6 cellular contexts compared by ENCODE assay signal in genomic region chr16:29824589-29825144, GRCh38. TPM values are rescaled to one million over a fixed set of nuclear protein-coding genes. Genes with fewer than 3 reads are reported as not detected.
A peak's percentile ranks its signal among the peaks of the same experiment; 100 is the strongest.
DNase-seq lines count a peak whose midpoint lies in the region; ATAC-seq and TF ChIP-seq lines count a peak whose summit lies in the region.

No MANE protein-coding gene starts in this region.

- H3K27me3 ChIP-seq in CD4-positive, alpha-beta memory T cell (ENCODE audit: insufficient read depth, low read length), result no peaks in the 10 kb centered on the region
- H3K27me3 ChIP-seq in lower lobe of right lung (ENCODE audit: low read depth), result no peaks in the 10 kb centered on the region

- H3K36me3 Mint-ChIP-seq in CD4-positive, alpha-beta memory T cell, result peaks cover 13 to 24% of the 10 kb centered on the region in 2 donors
- peaks cover 17% of the 10 kb centered on the region for H3K36me3 Mint-ChIP-seq in activated T-helper 1 cell treated with anti-CD3 and anti-CD28 coated beads, Interleukin-12 subunit alpha, Interleukin-12 subunit beta, Interleukin-2, Interleukin-4 antibody, amounts not matched to agents 30 ng/mL and 10 ng/mL and 1 ng/mL, durations not matched to agents 14 hours and 24 hours and 36 hours (ENCODE audit: low read depth)
- peaks cover 15 to 32% of the 10 kb centered on the region in 2 donors for H3K36me3 Mint-ChIP-seq in CD14-positive monocyte

- CTCF ChIA-PET in CD4-positive, alpha-beta memory T cell (lab: Charles Lee; ENCODE audit: partially characterized antibody), result interaction anchor here (0.5 to 7.1 kb wide), 5 partner anchors 24 to 664 kb away, joined by 3 to 71 read pairs (median 3); no protein-coding TSS in a partner anchor

- intact Hi-C loops in CD4-positive, alpha-beta memory T cell (cut with micrococcal nuclease), result no loop called here
- intact Hi-C loops in activated T-helper 1 cell treated with anti-CD3 and anti-CD28 coated beads, Interleukin-12 subunit alpha, Interleukin-12 subunit beta, Interleukin-2, Interleukin-4 antibody, amounts not matched to agents 30 ng/mL and 10 ng/mL and 1 ng/mL, durations not matched to agents 14 hours and 24 hours and 36 hours (cut with micrococcal nuclease), result loop anchor here (1.0 to 10.0 kb wide), 6 partner anchors 16 to 828 kb away; partner anchors contain the start of genes C16orf54, C16orf92, KCTD13 and PRR14
- intact Hi-C loops in lower lobe of right lung (cut with DNase I), result no loop called here
- intact Hi-C loops in CD14-positive monocyte (cut with micrococcal nuclease), result loop anchor here in 1 of 2 donors (5.0 kb wide), 1 partner anchor 38 kb away; the partner anchor contains the start of gene CDIPT

- H3K4me3 ChIP-seq in CD4-positive, alpha-beta memory T cell (ENCODE audit: low read length in 2 of 2), result no peak overlapping the region
- peak overlapping the region; percentile 19 for H3K4me3 ChIP-seq in lower lobe of right lung

- peaks cover 4% of the 10 kb centered on the region for H3K36me3 ChIP-seq in CD4-positive, alpha-beta memory T cell (ENCODE audit: insufficient read depth, low read length)
- H3K36me3 ChIP-seq in lower lobe of right lung, result peaks cover 8% of the 10 kb centered on the region

- TF ChIP-seq CTCF in lower lobe of right lung (IDR thresholded peaks at IDR 0.05), result no peak
- no peak for TF ChIP-seq CTCF in CD14-positive monocyte (IDR thresholded peaks at IDR 0.05)

- POLR2A ChIA-PET in CD4-positive, alpha-beta memory T cell (lab: Charles Lee; ENCODE audit: partially characterized antibody), result interaction anchor here (0.6 to 14.2 kb wide), 5 partner anchors 8 to 241 kb away, joined by 3 to 477 read pairs (median 5); partner anchors contain the start of genes ALDOA, MAZ, PAGR1 and PRRT2

- DNase-seq in CD4-positive, alpha-beta memory T cell, result no peak
- no peak for DNase-seq in activated T-helper 1 cell treated with anti-CD3 and anti-CD28 coated beads, Interleukin-12 subunit alpha, Interleukin-12 subunit beta, Interleukin-2, Interleukin-4 antibody, amounts not matched to agents 30 ng/mL and 10 ng/mL and 1 ng/mL, durations not matched to agents 14 hours and 24 hours and 36 hours (ENCODE audit: low spot score)
- DNase-seq in lower lobe of right lung, result no peak
- no peak for DNase-seq in stimulated activated CD4-positive, alpha-beta T cell treated with anti-CD3 and anti-CD28 coated beads, Interleukin-12 subunit alpha, Interleukin-12 subunit beta, amount 100 ng/mL, for 4 hours
- no peak for DNase-seq in activated gamma-delta T cell treated with Interleukin-2 at 50 U/mL for 16 hours
- DNase-seq in CD14-positive monocyte (ENCODE audit: low spot score), result no peak

- peak overlapping the region; percentile 63 to 89 (median 81) for H3K4me3 Mint-ChIP-seq in CD4-positive, alpha-beta memory T cell
- H3K4me3 Mint-ChIP-seq in activated T-helper 1 cell treated with anti-CD3 and anti-CD28 coated beads, Interleukin-12 subunit alpha, Interleukin-12 subunit beta, Interleukin-2, Interleukin-4 antibody, amounts not matched to agents 30 ng/mL and 10 ng/mL and 1 ng/mL, durations not matched to agents 14 hours and 24 hours and 36 hours, result peak overlapping the region; percentile 68
- no peak overlapping the region for H3K4me3 Mint-ChIP-seq in CD14-positive monocyte

- ATAC-seq in lower lobe of right lung, result peak in 1 of 2 donors; percentile 9

- H3K27me3 Mint-ChIP-seq in CD4-positive, alpha-beta memory T cell, result no peaks in the 10 kb centered on the region
- no peaks in the 10 kb centered on the region for H3K27me3 Mint-ChIP-seq in activated T-helper 1 cell treated with anti-CD3 and anti-CD28 coated beads, Interleukin-12 subunit alpha, Interleukin-12 subunit beta, Interleukin-2, Interleukin-4 antibody, amounts not matched to agents 30 ng/mL and 10 ng/mL and 1 ng/mL, durations not matched to agents 14 hours and 24 hours and 36 hours (ENCODE audit: insufficient read depth)
- H3K27me3 Mint-ChIP-seq in CD14-positive monocyte (ENCODE audit: low read depth in 3 of 3), result no peaks in the 10 kb centered on the region

- H3K9me3 Mint-ChIP-seq in CD4-positive, alpha-beta memory T cell, result no peaks in the 10 kb centered on the region
- H3K9me3 Mint-ChIP-seq in activated T-helper 1 cell treated with anti-CD3 and anti-CD28 coated beads, Interleukin-12 subunit alpha, Interleukin-12 subunit beta, Interleukin-2, Interleukin-4 antibody, amounts not matched to agents 30 ng/mL and 10 ng/mL and 1 ng/mL, durations not matched to agents 14 hours and 24 hours and 36 hours, result no peaks in the 10 kb centered on the region
- no peaks in the 10 kb centered on the region for H3K9me3 Mint-ChIP-seq in CD14-positive monocyte

- peaks cover 95% of the 10 kb centered on the region for H3K4me1 ChIP-seq in CD4-positive, alpha-beta memory T cell (ENCODE audit: insufficient read depth, low read length)
- peaks cover 92% of the 10 kb centered on the region for H3K4me1 ChIP-seq in lower lobe of right lung

- H3K9me3 ChIP-seq in CD4-positive, alpha-beta memory T cell (ENCODE audit: control insufficient read depth in 1 of 2, low read length in 2 of 2), result no peaks in the 10 kb centered on the region
- no peaks in the 10 kb centered on the region for H3K9me3 ChIP-seq in lower lobe of right lung

- peaks cover 26 to 92% (median 56%) of the 10 kb centered on the region in 4 donors for H3K4me1 Mint-ChIP-seq in CD4-positive, alpha-beta memory T cell
- H3K4me1 Mint-ChIP-seq in activated T-helper 1 cell treated with anti-CD3 and anti-CD28 coated beads, Interleukin-12 subunit alpha, Interleukin-12 subunit beta, Interleukin-2, Interleukin-4 antibody, amounts not matched to agents 30 ng/mL and 10 ng/mL and 1 ng/mL, durations not matched to agents 14 hours and 24 hours and 36 hours (ENCODE audit: low read depth), result peaks cover 48% of the 10 kb centered on the region
- peaks cover 47% of the 10 kb centered on the region for H3K4me1 Mint-ChIP-seq in CD14-positive monocyte

- peak overlapping the region; percentile 3 for H3K27ac ChIP-seq in CD4-positive, alpha-beta memory T cell (ENCODE audit: low read depth, low read length)
- peak overlapping the region; percentile 89 for H3K27ac ChIP-seq in lower lobe of right lung

- peak overlapping the region; percentile 80 to 95 (median 90) for H3K27ac Mint-ChIP-seq in CD4-positive, alpha-beta memory T cell
- H3K27ac Mint-ChIP-seq in activated T-helper 1 cell treated with anti-CD3 and anti-CD28 coated beads, Interleukin-12 subunit alpha, Interleukin-12 subunit beta, Interleukin-2, Interleukin-4 antibody, amounts not matched to agents 30 ng/mL and 10 ng/mL and 1 ng/mL, durations not matched to agents 14 hours and 24 hours and 36 hours, result peak overlapping the region; percentile 85
- H3K27ac Mint-ChIP-seq in CD14-positive monocyte, result no peak overlapping the region

RNA-seq across cellular contexts. Expression of gene MVP, which starts 4.4 kb away (rescaled TPM):
- 100 to 1,000 TPM; 145 to 146 TPM for total RNA-seq in CD4-positive, alpha-beta memory T cell
- 100 to 1,000 TPM; 172 to 187 TPM for polyA plus RNA-seq in CD4-positive, alpha-beta memory T cell
- total RNA-seq in activated T-helper 1 cell treated with anti-CD3 and anti-CD28 coated beads, Interleukin-12 subunit alpha, Interleukin-12 subunit beta, Interleukin-2, Interleukin-4 antibody, amounts not matched to agents 30 ng/mL and 10 ng/mL and 1 ng/mL, durations not matched to agents 14 hours and 24 hours and 36 hours, result 117 and 124 TPM in 2 replicates
- total RNA-seq in lower lobe of right lung, result 248 TPM
- polyA plus RNA-seq in CD14-positive monocyte, result 100 to 1,000 TPM; 146 to 185 TPM

RNA-seq across cellular contexts. Expression of gene PAGR1, which starts 8.7 kb away (rescaled TPM):
- total RNA-seq in CD4-positive, alpha-beta memory T cell, result 10 to 100 TPM; 43.7 to 44.9 TPM
- 10 to 100 TPM; 46.0 to 51.1 TPM for polyA plus RNA-seq in CD4-positive, alpha-beta memory T cell
- total RNA-seq in activated T-helper 1 cell treated with anti-CD3 and anti-CD28 coated beads, Interleukin-12 subunit alpha, Interleukin-12 subunit beta, Interleukin-2, Interleukin-4 antibody, amounts not matched to agents 30 ng/mL and 10 ng/mL and 1 ng/mL, durations not matched to agents 14 hours and 24 hours and 36 hours, result 29.2 and 30.8 TPM in 2 replicates
- 18.1 TPM for total RNA-seq in lower lobe of right lung
- polyA plus RNA-seq in CD14-positive monocyte, result 10 to 100 TPM; 36.3 to 43.4 TPM

RNA-seq across cellular contexts. Expression of gene PRRT2, which starts 12.7 kb away (rescaled TPM):
- total RNA-seq in CD4-positive, alpha-beta memory T cell, result 1 to 10 TPM; 6.3 to 6.9 TPM
- under 1 TPM; 0.20 to 0.37 TPM for polyA plus RNA-seq in CD4-positive, alpha-beta memory T cell
- total RNA-seq in activated T-helper 1 cell treated with anti-CD3 and anti-CD28 coated beads, Interleukin-12 subunit alpha, Interleukin-12 subunit beta, Interleukin-2, Interleukin-4 antibody, amounts not matched to agents 30 ng/mL and 10 ng/mL and 1 ng/mL, durations not matched to agents 14 hours and 24 hours and 36 hours, result 1.0 and 1.3 TPM in 2 replicates
- 3.2 TPM for total RNA-seq in lower lobe of right lung
- polyA plus RNA-seq in CD14-positive monocyte, result not detected

RNA-seq across cellular contexts. Expression of gene MAZ, which starts 18.3 kb away (rescaled TPM):
- 100 to 1,000 TPM; 258 to 264 TPM for total RNA-seq in CD4-positive, alpha-beta memory T cell
- polyA plus RNA-seq in CD4-positive, alpha-beta memory T cell, result 10 to 100 TPM; 40.3 to 69.1 TPM
- 365 and 380 TPM in 2 replicates for total RNA-seq in activated T-helper 1 cell treated with anti-CD3 and anti-CD28 coated beads, Interleukin-12 subunit alpha, Interleukin-12 subunit beta, Interleukin-2, Interleukin-4 antibody, amounts not matched to agents 30 ng/mL and 10 ng/mL and 1 ng/mL, durations not matched to agents 14 hours and 24 hours and 36 hours
- total RNA-seq in lower lobe of right lung, result 169 TPM
- polyA plus RNA-seq in CD14-positive monocyte, result 10 to 100 TPM; 14.2 to 18.8 TPM

RNA-seq across cellular contexts. Expression of gene KIF22, which starts 34.1 kb away (rescaled TPM):
- total RNA-seq in CD4-positive, alpha-beta memory T cell, result 10 to 100 TPM; 89.4 to 98.6 TPM
- polyA plus RNA-seq in CD4-positive, alpha-beta memory T cell, result 10 to 100 TPM; 35.7 to 54.2 TPM
- total RNA-seq in activated T-helper 1 cell treated with anti-CD3 and anti-CD28 coated beads, Interleukin-12 subunit alpha, Interleukin-12 subunit beta, Interleukin-2, Interleukin-4 antibody, amounts not matched to agents 30 ng/mL and 10 ng/mL and 1 ng/mL, durations not matched to agents 14 hours and 24 hours and 36 hours, result 134 and 140 TPM in 2 replicates
- total RNA-seq in lower lobe of right lung, result 21.8 TPM
- 10 to 100 TPM; 22.0 to 28.9 TPM for polyA plus RNA-seq in CD14-positive monocyte

Comparison
In these comparisons a context has a peak if more than half of its experiments do, and no peak if none do; other contexts are left out.
1. H3K27ac Mint-ChIP-seq: peak in CD4-positive, alpha-beta memory T cell (7 of 7) and activated T-helper 1 cell treated with anti-CD3 and anti-CD28 coated beads, Interleukin-12 subunit alpha, Interleukin-12 subunit beta, Interleukin-2, Interleukin-4 antibody, amounts not matched to agents 30 ng/mL and 10 ng/mL and 1 ng/mL, durations not matched to agents 14 hours and 24 hours and 36 hours (single experiment); none in CD14-positive monocyte (0 of 7).
2. H3K4me3 Mint-ChIP-seq: peak in CD4-positive, alpha-beta memory T cell (8 of 8) and activated T-helper 1 cell treated with anti-CD3 and anti-CD28 coated beads, Interleukin-12 subunit alpha, Interleukin-12 subunit beta, Interleukin-2, Interleukin-4 antibody, amounts not matched to agents 30 ng/mL and 10 ng/mL and 1 ng/mL, durations not matched to agents 14 hours and 24 hours and 36 hours (single experiment); none in CD14-positive monocyte (0 of 2).